ENCODE assay signal across 8 cellular contexts in genomic region chr17:1714488-1714979, GRCh38. TPM values are rescaled to one million over a fixed set of nuclear protein-coding genes. Genes with fewer than 3 reads are reported as not detected.
DNase-seq lines count a peak whose midpoint lies in the region; ATAC-seq and TF ChIP-seq lines count a peak whose summit lies in the region.

No MANE protein-coding gene starts in this region.

- H3K14ac ChIP-seq in H9 (ENCODE audit: insufficient read depth, low read length): 0 out of 2 replicates have a peak overlapping the region, but pooled peaks have one; percentile 5

- H3K27me3 Mint-ChIP-seq in H9 (ENCODE audit: low read depth): no peaks in the 10 kb centered on the region; the same call in 1 of the 2 replicates
- peaks cover 49% of the 10 kb centered on the region for H3K27me3 Mint-ChIP-seq in stimulated activated memory B cell treated with anti-CD40 and anti-IgM and Interleukin-4, amounts not matched to agents 10 μg/mL and 1 μg/mL and 100 μg/mL, for 72 hours

- H3K27ac Mint-ChIP-seq in H9: peak overlapping the region; percentile 64 to 92 (median 72); a peak in 5 of 7 replicates
- H3K27ac Mint-ChIP-seq in stimulated activated memory B cell treated with anti-CD40 and anti-IgM and Interleukin-4, amounts not matched to agents 10 μg/mL and 1 μg/mL and 100 μg/mL, for 72 hours: peak overlapping the region; percentile 75

- H3K4me1 ChIP-seq in H9 (ENCODE audit: insufficient read depth, low read length) (peaks cover 2% of the 10 kb centered on the region; the same call in 1 of the 2 replicates), liver (ENCODE audit: control insufficient read depth in 4 of 4, insufficient read depth in 4 of 4, low read length in 3 of 4) (peaks cover 12 to 59% (median 30%) of the 10 kb centered on the region in 4 donors)

- peak overlapping the region; percentile 88 to 94 for H3K4me3 Mint-ChIP-seq in H9
- peak overlapping the region; percentile 99 for H3K4me3 Mint-ChIP-seq in stimulated activated memory B cell treated with anti-CD40 and anti-IgM and Interleukin-4, amounts not matched to agents 10 μg/mL and 1 μg/mL and 100 μg/mL, for 72 hours

- H4K8ac ChIP-seq in H9 (replicated peaks; ENCODE audit: insufficient read length, low read depth, low read length): no peak overlapping the region

- TF ChIP-seq CTCF in H9 (conservative IDR thresholded peaks at IDR 0.05) (no peak), liver (IDR thresholded peaks at IDR 0.05; ENCODE audit: low read depth, low read length, missing input control) (no peak)

- no peak overlapping the region for H3T11ph ChIP-seq in H9 (ENCODE audit: low read length)

- ATAC-seq in stimulated activated memory B cell treated with anti-CD40 and anti-IgM and Interleukin-4, amounts not matched to agents 10 μg/mL and 1 μg/mL and 100 μg/mL, for 72 hours: no peak
- ATAC-seq in HG02763 (IDR thresholded peaks at IDR 0.05; ENCODE audit: unreplicated experiment) (no peak), GM18867 (IDR thresholded peaks at IDR 0.05; ENCODE audit: unreplicated experiment) (no peak)

- H3K4me3 ChIP-seq in SK-N-MC: peak overlapping the region; percentile 93
- peak overlapping the region; percentile 78 to 96 (median 89) for H3K4me3 ChIP-seq in liver (ENCODE audit: low read depth in 1 of 3, low read length in 3 of 3)

- no peak overlapping the region for H2BK120ac ChIP-seq in H9 (ENCODE audit: low read depth, low read length, poor library complexity, severe bottlenecking)

- no peak overlapping the region for H3K56ac ChIP-seq in H9 (ENCODE audit: insufficient read length, low read depth, low read length)

- no peak overlapping the region for H2BK5ac ChIP-seq in H9 (ENCODE audit: insufficient read length, low read length)

- H3K27me3 ChIP-seq in H9 (ENCODE audit: insufficient read depth, low read length) (no peaks in the 10 kb centered on the region), liver (ENCODE audit: control insufficient read depth in 4 of 4, insufficient read depth in 4 of 4, low read length in 3 of 4) (no peaks in the 10 kb centered on the region)

- H3K9ac ChIP-seq in H9 (ENCODE audit: extremely low read depth, insufficient read length, low read length) (no peak overlapping the region), SK-N-MC (ENCODE audit: insufficient read length) (peak overlapping the region; percentile 82), liver (ENCODE audit: low read depth in 1 of 2, low read length in 2 of 2) (peak overlapping the region in 1 of 2 donors; percentile 18)

- no CpG with 5 or more reads among the region's 19 CpGs for whole genome bisulfite sequencing in H9 (ENCODE audit: extremely low coverage, insufficient read length, low lambda C conversion rate)
- 5% methylated on average over 19 of the region's 19 CpGs for WGBS in liver

- no peaks in the 10 kb centered on the region for H4K20me1 ChIP-seq in H9 (ENCODE audit: control insufficient read depth, insufficient read depth, insufficient read length)

- peaks cover 37 to 40% of the 10 kb centered on the region in 2 experiments for H3K4me1 Mint-ChIP-seq in H9
- H3K4me1 Mint-ChIP-seq in stimulated activated memory B cell treated with anti-CD40 and anti-IgM and Interleukin-4, amounts not matched to agents 10 μg/mL and 1 μg/mL and 100 μg/mL, for 72 hours: peaks cover 53% of the 10 kb centered on the region

- H2BK15ac ChIP-seq in H9 (ENCODE audit: low read depth, low read length): no peak overlapping the region

- H3K9me3 ChIP-seq in H9 (ENCODE audit: control insufficient read depth, low read depth, low read length) (no peaks in the 10 kb centered on the region), SK-N-MC (ENCODE audit: low read depth, low read length) (no peaks in the 10 kb centered on the region), liver (ENCODE audit: control insufficient read depth in 4 of 4, low read length in 3 of 4) (no peaks in the 10 kb centered on the region)

- no peak overlapping the region for H3K23ac ChIP-seq in H9 (ENCODE audit: insufficient read length, low read depth, low read length)

- no peak overlapping the region for H4K5ac ChIP-seq in H9 (ENCODE audit: insufficient read length, low read depth, low read length)

- peak in 1 of 2 donors; percentile 11 for TF ChIP-seq RAD21 in liver (IDR thresholded peaks at IDR 0.05)

- no peaks in the 10 kb centered on the region; a peak in 1 of 5 replicates for H3K9me3 Mint-ChIP-seq in H9
- H3K9me3 Mint-ChIP-seq in stimulated activated memory B cell treated with anti-CD40 and anti-IgM and Interleukin-4, amounts not matched to agents 10 μg/mL and 1 μg/mL and 100 μg/mL, for 72 hours: no peaks in the 10 kb centered on the region

- H2AK5ac ChIP-seq in H9 (ENCODE audit: insufficient read length, low read length): no peak overlapping the region

- H3K4me2 ChIP-seq in H9 (ENCODE audit: insufficient read depth, insufficient read length, low read length): peak overlapping the region; percentile 65

- H4K91ac ChIP-seq in H9 (ENCODE audit: insufficient read length, low read depth, low read length): no peak overlapping the region

- peaks cover 35% of the 10 kb centered on the region for H3K23me2 ChIP-seq in H9 (ENCODE audit: insufficient read length, low read depth, low read length, poor library complexity, severe bottlenecking)

- H3K27ac ChIP-seq in H9 (ENCODE audit: insufficient read length, low read depth, low read length) (no peak overlapping the region), SK-N-MC (peak overlapping the region; percentile 97), liver (ENCODE audit: low read depth in 1 of 2, low read length in 2 of 2) (peak overlapping the region; percentile 95 to 96)

- no peak overlapping the region for H2AFZ ChIP-seq in H9 (ENCODE audit: low read length)

- H3K36me3 Mint-ChIP-seq in H9 (ENCODE audit: insufficient read depth in 1 of 3, low read depth in 3 of 3): peaks cover 0 to 13% (median 2%) of the 10 kb centered on the region in 3 experiments; a peak in 3 of 7 replicates
- H3K36me3 Mint-ChIP-seq in stimulated activated memory B cell treated with anti-CD40 and anti-IgM and Interleukin-4, amounts not matched to agents 10 μg/mL and 1 μg/mL and 100 μg/mL, for 72 hours: peaks cover 45% of the 10 kb centered on the region

- no peak overlapping the region for H2BK12ac ChIP-seq in H9 (ENCODE audit: insufficient read length, low read depth, low read length)

- no peaks in the 10 kb centered on the region for H3K79me2 ChIP-seq in H9 (ENCODE audit: insufficient read depth, low read length)

- H3K18ac ChIP-seq in H9 (ENCODE audit: insufficient read length, low read depth, low read length): no peak overlapping the region

- H3K79me1 ChIP-seq in H9 (ENCODE audit: insufficient read depth, low read depth, low read length, poor library complexity, severe bottlenecking): no peaks in the 10 kb centered on the region

- no peaks in the 10 kb centered on the region for H3K36me3 ChIP-seq in SK-N-MC (ENCODE audit: insufficient read depth, low read length)
- peaks cover 11 to 24% (median 14%) of the 10 kb centered on the region in 4 donors for H3K36me3 ChIP-seq in liver (ENCODE audit: control insufficient read depth in 4 of 4, insufficient read depth in 3 of 4, low read depth in 1 of 4, low read length in 3 of 4)

- H2BK20ac ChIP-seq in H9 (ENCODE audit: low read depth, low read length, poor library complexity, severe bottlenecking): no peak overlapping the region

- peak; percentile 91 for DNase-seq in AG08396 (ENCODE audit: low spot score)
- DNase-seq in H9: peak; percentile 98
- no peak for DNase-seq in SK-N-MC (ENCODE audit: low read depth, low spot score)
- peak; percentile 95 for DNase-seq in ecto neural progenitor cell (ENCODE audit: low spot score)

- no peak overlapping the region for H3K4ac ChIP-seq in H9 (ENCODE audit: low read depth, low read length)

TF ChIP-seq in liver, 16 proteins besides CTCF, POLR2A, EP300 and RAD21 (continues in another document):
- TF ChIP-seq NR2F2 (IDR thresholded peaks at IDR 0.05): no peak
- peak; percentile 73 to 81 for TF ChIP-seq HNF4A (conservative IDR thresholded peaks at IDR 0.05)
- TF ChIP-seq GABPA (IDR thresholded peaks at IDR 0.05 in 1 of 2, conservative IDR thresholded peaks at IDR 0.05 in 1 of 2): peak in 1 of 2 donors; percentile 19
- no peak for TF ChIP-seq TAF1 (conservative IDR thresholded peaks at IDR 0.05)
- TF ChIP-seq EGR1 (IDR thresholded peaks at IDR 0.05; ENCODE audit: low read depth in 2 of 2): peak; percentile 48 to 55
- TF ChIP-seq ZBTB33 (IDR thresholded peaks at IDR 0.05): no peak
- TF ChIP-seq HNF4G (IDR thresholded peaks at IDR 0.05): no peak
- peak in 1 of 2 donors; percentile 42 for TF ChIP-seq JUND (IDR thresholded peaks at IDR 0.05)

RNA-seq across cellular contexts. Expression of gene TLCD2, which starts 4.4 kb away (rescaled TPM):
- total RNA-seq in H9 (2021) (1.3 and 1.5 TPM in 2 replicates), liver (1 to 10 TPM; 1.2 to 7.3 TPM)
- polyA plus RNA-seq in liver: 1 to 10 TPM; 2.6 to 4.3 TPM

RNA-seq across cellular contexts. Expression of gene WDR81, which starts 10.0 kb away (rescaled TPM):
- total RNA-seq in H9 (2021): 20.2 and 22.5 TPM in 2 replicates
- total RNA-seq in liver: 10 to 100 TPM; 39.2 to 41.8 TPM
- 10 to 100 TPM; 12.3 to 26.8 TPM for polyA plus RNA-seq in liver

RNA-seq across cellular contexts. Expression of gene SERPINF2, which starts 28.1 kb away (rescaled TPM):
- 0.50 and 0.68 TPM in 2 replicates for total RNA-seq in H9 (2021)
- 100 to 1,000 TPM; 582 to 768 TPM for total RNA-seq in liver
- polyA plus RNA-seq in liver: 1,000 to 10,000 TPM in 1 of 2 donors, 100 to 1,000 TPM in 1; 477 to 1,248 TPM

RNA-seq across cellular contexts. Expression of gene PRPF8, which starts 29.9 kb away (rescaled TPM):
- 402 and 408 TPM in 2 replicates for total RNA-seq in H9 (2021)
- total RNA-seq in liver: 100 to 1,000 TPM; 103 to 110 TPM
- 10 to 100 TPM; 50.2 to 61.1 TPM for polyA plus RNA-seq in liver

RNA-seq across cellular contexts. Expression of gene SERPINF1, which starts 47.3 kb away (rescaled TPM):
- total RNA-seq in H9 (2021): 19.6 and 22.5 TPM in 2 replicates
- 1,000 to 10,000 TPM in 1 of 2 donors, 100 to 1,000 TPM in 1; 319 to 1,105 TPM for total RNA-seq in liver
- 100 to 1,000 TPM; 742 to 798 TPM for polyA plus RNA-seq in liver

Comparison
In these comparisons a context has a peak if more than half of its experiments do, and no peak if none do; other contexts are left out.
1. RNA of gene SERPINF2, which starts 28.1 kb away (total RNA-seq): 582 to 768 TPM in liver; 0.50 to 0.68 TPM in H9; every median in the first group is over 100 times any median in the second.